ENCODE assay signal across 1 cellular context in the genomic region with DNA sequence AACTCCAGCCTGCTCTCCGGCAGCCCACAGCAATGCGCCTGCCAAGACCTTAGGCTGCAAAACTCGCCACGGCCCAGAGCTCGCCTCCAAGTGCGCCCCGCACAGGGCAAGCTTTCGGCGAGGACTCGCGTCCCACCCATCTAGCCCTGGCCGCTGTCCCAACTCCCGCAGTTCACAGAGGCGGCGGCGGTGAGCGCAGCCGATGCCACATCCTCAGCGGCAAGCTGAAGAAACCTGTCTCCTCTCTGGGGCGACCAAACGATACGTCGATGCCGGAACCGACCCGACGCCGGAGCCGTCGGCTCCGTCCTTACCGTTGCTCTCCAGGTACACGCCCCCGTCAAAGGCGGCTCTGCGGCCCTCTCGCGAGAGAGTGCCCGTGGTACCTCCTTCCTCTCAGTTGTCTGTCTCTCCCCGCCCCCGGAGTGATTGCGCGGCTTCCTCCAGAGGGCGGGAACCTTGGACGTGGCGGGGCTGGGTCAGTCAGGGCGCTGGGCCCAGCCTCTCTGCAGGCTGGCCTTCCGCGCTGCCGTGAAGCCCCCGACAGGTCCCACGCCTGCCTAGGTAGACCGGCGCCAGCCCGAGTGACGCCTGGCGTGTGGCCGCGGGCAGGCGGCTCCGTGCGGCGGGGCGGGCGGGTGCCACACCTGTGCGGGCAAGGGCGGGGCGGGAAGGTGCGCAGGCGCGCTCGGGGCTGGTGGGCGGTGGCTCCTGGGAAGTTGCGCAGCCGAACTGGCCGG.
TF ChIP-seq lines count a peak whose summit lies in the region.

No MANE protein-coding gene starts in this region.

TF ChIP-seq in HepG2, 621 proteins besides CTCF, POLR2A, EP300 and RAD21 (continued from another document and continues in another):
- TF ChIP-seq, protein P1, sequence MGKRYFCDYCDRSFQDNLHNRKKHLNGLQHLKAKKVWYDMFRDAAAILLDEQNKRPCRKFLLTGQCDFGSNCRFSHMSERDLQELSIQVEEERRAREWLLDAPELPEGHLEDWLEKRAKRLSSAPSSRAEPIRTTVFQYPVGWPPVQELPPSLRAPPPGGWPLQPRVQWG (CRISPR knock-in tag; IDR thresholded peaks at IDR 0.05; ENCODE audit: borderline replicate concordance, low read depth), result no peak
- TF ChIP-seq BORCS8-MEF2B (CRISPR knock-in tag; IDR thresholded peaks at IDR 0.05), result peak; percentile 77
- no peak for TF ChIP-seq ZNF24 (IDR thresholded peaks at IDR 0.05)
- TF ChIP-seq, protein P2, sequence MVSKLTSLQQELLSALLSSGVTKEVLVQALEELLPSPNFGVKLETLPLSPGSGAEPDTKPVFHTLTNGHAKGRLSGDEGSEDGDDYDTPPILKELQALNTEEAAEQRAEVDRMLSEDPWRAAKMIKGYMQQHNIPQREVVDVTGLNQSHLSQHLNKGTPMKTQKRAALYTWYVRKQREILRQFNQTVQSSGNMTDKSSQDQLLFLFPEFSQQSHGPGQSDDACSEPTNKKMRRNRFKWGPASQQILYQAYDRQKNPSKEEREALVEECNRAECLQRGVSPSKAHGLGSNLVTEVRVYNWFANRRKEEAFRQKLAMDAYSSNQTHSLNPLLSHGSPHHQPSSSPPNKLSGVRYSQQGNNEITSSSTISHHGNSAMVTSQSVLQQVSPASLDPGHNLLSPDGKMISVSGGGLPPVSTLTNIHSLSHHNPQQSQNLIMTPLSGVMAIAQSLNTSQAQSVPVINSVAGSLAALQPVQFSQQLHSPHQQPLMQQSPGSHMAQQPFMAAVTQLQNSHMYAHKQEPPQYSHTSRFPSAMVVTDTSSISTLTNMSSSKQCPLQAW (CRISPR knock-in tag; IDR thresholded peaks at IDR 0.05), result peak; percentile 86
- TF ChIP-seq, protein P3, sequence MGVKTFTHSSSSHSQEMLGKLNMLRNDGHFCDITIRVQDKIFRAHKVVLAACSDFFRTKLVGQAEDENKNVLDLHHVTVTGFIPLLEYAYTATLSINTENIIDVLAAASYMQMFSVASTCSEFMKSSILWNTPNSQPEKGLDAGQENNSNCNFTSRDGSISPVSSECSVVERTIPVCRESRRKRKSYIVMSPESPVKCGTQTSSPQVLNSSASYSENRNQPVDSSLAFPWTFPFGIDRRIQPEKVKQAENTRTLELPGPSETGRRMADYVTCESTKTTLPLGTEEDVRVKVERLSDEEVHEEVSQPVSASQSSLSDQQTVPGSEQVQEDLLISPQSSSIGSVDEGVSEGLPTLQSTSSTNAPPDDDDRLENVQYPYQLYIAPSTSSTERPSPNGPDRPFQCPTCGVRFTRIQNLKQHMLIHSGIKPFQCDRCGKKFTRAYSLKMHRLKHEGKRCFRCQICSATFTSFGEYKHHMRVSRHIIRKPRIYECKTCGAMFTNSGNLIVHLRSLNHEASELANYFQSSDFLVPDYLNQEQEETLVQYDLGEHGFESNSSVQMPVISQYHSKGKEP (CRISPR knock-in tag; IDR thresholded peaks at IDR 0.05), result no peak
- no peak for TF ChIP-seq TAF15 (IDR thresholded peaks at IDR 0.05; ENCODE audit: low read depth, low read length, poor library complexity, severe bottlenecking)
- TF ChIP-seq MBNL3 (CRISPR knock-in tag; conservative IDR thresholded peaks at IDR 0.05), result no peak
- no peak for TF ChIP-seq TCF7 (IDR thresholded peaks at IDR 0.05; ENCODE audit: low read depth)
- TF ChIP-seq, protein P4, sequence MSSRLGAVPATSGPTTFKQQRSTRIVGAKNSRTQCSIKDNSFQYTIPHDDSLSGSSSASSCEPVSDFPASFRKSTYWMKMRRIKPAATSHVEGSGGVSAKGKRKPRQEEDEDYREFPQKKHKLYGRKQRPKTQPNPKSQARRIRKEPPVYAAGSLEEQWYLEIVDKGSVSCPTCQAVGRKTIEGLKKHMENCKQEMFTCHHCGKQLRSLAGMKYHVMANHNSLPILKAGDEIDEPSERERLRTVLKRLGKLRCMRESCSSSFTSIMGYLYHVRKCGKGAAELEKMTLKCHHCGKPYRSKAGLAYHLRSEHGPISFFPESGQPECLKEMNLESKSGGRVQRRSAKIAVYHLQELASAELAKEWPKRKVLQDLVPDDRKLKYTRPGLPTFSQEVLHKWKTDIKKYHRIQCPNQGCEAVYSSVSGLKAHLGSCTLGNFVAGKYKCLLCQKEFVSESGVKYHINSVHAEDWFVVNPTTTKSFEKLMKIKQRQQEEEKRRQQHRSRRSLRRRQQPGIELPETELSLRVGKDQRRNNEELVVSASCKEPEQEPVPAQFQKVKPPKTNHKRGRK (CRISPR knock-in tag; IDR thresholded peaks at IDR 0.05), result no peak
- TF ChIP-seq, protein P5, sequence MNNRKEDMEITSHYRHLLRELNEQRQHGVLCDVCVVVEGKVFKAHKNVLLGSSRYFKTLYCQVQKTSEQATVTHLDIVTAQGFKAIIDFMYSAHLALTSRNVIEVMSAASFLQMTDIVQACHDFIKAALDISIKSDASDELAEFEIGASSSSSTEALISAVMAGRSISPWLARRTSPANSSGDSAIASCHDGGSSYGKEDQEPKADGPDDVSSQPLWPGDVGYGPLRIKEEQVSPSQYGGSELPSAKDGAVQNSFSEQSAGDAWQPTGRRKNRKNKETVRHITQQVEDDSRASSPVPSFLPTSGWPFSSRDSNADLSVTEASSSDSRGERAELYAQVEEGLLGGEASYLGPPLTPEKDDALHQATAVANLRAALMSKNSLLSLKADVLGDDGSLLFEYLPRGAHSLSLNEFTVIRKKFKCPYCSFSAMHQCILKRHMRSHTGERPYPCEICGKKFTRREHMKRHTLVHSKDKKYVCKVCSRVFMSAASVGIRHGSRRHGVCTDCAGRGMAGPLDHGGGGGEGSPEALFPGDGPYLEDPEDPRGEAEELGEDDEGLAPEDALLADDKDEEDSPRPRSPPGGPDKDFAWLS (CRISPR knock-in tag; IDR thresholded peaks at IDR 0.05; ENCODE audit: borderline replicate concordance), result 0 out of 2 replicates have a peak, but pooled peaks have one; percentile 45
- TF ChIP-seq NAIF1 (CRISPR knock-in tag; IDR thresholded peaks at IDR 0.05; ENCODE audit: borderline replicate concordance), result peak; percentile 97
- TF ChIP-seq, protein P6, sequence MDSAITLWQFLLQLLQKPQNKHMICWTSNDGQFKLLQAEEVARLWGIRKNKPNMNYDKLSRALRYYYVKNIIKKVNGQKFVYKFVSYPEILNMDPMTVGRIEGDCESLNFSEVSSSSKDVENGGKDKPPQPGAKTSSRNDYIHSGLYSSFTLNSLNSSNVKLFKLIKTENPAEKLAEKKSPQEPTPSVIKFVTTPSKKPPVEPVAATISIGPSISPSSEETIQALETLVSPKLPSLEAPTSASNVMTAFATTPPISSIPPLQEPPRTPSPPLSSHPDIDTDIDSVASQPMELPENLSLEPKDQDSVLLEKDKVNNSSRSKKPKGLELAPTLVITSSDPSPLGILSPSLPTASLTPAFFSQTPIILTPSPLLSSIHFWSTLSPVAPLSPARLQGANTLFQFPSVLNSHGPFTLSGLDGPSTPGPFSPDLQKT (CRISPR knock-in tag; IDR thresholded peaks at IDR 0.05; ENCODE audit: borderline replicate concordance), result no peak
- TF ChIP-seq CBFB (CRISPR knock-in tag; IDR thresholded peaks at IDR 0.05), result no peak
- TF ChIP-seq, protein P7, sequence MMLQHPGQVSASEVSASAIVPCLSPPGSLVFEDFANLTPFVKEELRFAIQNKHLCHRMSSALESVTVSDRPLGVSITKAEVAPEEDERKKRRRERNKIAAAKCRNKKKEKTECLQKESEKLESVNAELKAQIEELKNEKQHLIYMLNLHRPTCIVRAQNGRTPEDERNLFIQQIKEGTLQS (CRISPR knock-in tag; IDR thresholded peaks at IDR 0.05), result peak; percentile 10
- TF ChIP-seq MAFF (IDR thresholded peaks at IDR 0.05; ENCODE audit: low read depth, low read length), result no peak
- TF ChIP-seq ZNF496 (CRISPR knock-in tag; IDR thresholded peaks at IDR 0.05; ENCODE audit: insufficient replicate concordance), result no peak
- peak; percentile 69; the same call in 1 of the 2 replicates for TF ChIP-seq KDM5B (CRISPR knock-in tag; IDR thresholded peaks at IDR 0.05; ENCODE audit: borderline replicate concordance)
- no peak for TF ChIP-seq ZNF33A (CRISPR knock-in tag; IDR thresholded peaks at IDR 0.05; ENCODE audit: borderline replicate concordance)
- TF ChIP-seq, protein P8, sequence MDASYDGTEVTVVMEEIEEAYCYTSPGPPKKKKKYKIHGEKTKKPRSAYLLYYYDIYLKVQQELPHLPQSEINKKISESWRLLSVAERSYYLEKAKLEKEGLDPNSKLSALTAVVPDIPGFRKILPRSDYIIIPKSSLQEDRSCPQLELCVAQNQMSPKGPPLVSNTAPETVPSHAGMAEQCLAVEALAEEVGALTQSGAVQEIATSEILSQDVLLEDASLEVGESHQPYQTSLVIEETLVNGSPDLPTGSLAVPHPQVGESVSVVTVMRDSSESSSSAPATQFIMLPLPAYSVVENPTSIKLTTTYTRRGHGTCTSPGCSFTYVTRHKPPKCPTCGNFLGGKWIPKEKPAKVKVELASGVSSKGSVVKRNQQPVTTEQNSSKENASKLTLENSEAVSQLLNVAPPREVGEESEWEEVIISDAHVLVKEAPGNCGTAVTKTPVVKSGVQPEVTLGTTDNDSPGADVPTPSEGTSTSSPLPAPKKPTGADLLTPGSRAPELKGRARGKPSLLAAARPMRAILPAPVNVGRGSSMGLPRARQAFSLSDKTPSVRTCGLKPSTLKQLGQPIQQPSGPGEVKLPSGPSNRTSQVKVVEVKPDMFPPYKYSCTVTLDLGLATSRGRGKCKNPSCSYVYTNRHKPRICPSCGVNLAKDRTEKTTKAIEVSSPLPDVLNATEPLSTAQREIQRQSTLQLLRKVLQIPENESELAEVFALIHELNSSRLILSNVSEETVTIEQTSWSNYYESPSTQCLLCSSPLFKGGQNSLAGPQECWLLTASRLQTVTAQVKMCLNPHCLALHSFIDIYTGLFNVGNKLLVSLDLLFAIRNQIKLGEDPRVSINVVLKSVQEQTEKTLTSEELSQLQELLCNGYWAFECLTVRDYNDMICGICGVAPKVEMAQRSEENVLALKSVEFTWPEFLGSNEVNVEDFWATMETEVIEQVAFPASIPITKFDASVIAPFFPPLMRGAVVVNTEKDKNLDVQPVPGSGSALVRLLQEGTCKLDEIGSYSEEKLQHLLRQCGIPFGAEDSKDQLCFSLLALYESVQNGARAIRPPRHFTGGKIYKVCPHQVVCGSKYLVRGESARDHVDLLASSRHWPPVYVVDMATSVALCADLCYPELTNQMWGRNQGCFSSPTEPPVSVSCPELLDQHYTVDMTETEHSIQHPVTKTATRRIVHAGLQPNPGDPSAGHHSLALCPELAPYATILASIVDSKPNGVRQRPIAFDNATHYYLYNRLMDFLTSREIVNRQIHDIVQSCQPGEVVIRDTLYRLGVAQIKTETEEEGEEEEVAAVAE (CRISPR knock-in tag; IDR thresholded peaks at IDR 0.05; ENCODE audit: borderline replicate concordance), result peak; percentile 19; the same call in 1 of the 2 replicates
- TF ChIP-seq ZNF776 (CRISPR knock-in tag; IDR thresholded peaks at IDR 0.05), result peak; percentile 33; the same call in 1 of the 2 replicates
- no peak for TF ChIP-seq ZNF101 (CRISPR knock-in tag; IDR thresholded peaks at IDR 0.05; ENCODE audit: borderline replicate concordance, low read depth)
- no peak for TF ChIP-seq NCOA2 (CRISPR knock-in tag; IDR thresholded peaks at IDR 0.05)
- TF ChIP-seq KLF6 (CRISPR knock-in tag; IDR thresholded peaks at IDR 0.05), result 0 out of 2 replicates have a peak, but pooled peaks have one; percentile 45
- no peak for TF ChIP-seq ZNF7 (CRISPR knock-in tag; IDR thresholded peaks at IDR 0.05)
- TF ChIP-seq PCBP1 (IDR thresholded peaks at IDR 0.05; ENCODE audit: borderline replicate concordance, low read depth, low read length), result peak; percentile 77
- TF ChIP-seq, protein P9, sequence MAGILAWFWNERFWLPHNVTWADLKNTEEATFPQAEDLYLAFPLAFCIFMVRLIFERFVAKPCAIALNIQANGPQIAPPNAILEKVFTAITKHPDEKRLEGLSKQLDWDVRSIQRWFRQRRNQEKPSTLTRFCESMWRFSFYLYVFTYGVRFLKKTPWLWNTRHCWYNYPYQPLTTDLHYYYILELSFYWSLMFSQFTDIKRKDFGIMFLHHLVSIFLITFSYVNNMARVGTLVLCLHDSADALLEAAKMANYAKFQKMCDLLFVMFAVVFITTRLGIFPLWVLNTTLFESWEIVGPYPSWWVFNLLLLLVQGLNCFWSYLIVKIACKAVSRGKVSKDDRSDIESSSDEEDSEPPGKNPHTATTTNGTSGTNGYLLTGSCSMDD (CRISPR knock-in tag; IDR thresholded peaks at IDR 0.05), result no peak
- TF ChIP-seq TCF7L2 (IDR thresholded peaks at IDR 0.05; ENCODE audit: low read depth, low read length), result no peak
- TF ChIP-seq SIX1 (CRISPR knock-in tag; IDR thresholded peaks at IDR 0.05; ENCODE audit: borderline replicate concordance), result no peak
- TF ChIP-seq KDM6A (CRISPR knock-in tag; IDR thresholded peaks at IDR 0.05; ENCODE audit: low read depth), result 0 out of 2 replicates have a peak, but pooled peaks have one; percentile 6
- TF ChIP-seq XBP1 (CRISPR knock-in tag; IDR thresholded peaks at IDR 0.05), result no peak
- TF ChIP-seq NPAS2 (CRISPR knock-in tag; IDR thresholded peaks at IDR 0.05; ENCODE audit: borderline replicate concordance), result no peak
- TF ChIP-seq ZNF724P (CRISPR knock-in tag; IDR thresholded peaks at IDR 0.05; ENCODE audit: borderline replicate concordance), result 0 out of 2 replicates have a peak, but pooled peaks have one; percentile 24
- TF ChIP-seq, protein P10, sequence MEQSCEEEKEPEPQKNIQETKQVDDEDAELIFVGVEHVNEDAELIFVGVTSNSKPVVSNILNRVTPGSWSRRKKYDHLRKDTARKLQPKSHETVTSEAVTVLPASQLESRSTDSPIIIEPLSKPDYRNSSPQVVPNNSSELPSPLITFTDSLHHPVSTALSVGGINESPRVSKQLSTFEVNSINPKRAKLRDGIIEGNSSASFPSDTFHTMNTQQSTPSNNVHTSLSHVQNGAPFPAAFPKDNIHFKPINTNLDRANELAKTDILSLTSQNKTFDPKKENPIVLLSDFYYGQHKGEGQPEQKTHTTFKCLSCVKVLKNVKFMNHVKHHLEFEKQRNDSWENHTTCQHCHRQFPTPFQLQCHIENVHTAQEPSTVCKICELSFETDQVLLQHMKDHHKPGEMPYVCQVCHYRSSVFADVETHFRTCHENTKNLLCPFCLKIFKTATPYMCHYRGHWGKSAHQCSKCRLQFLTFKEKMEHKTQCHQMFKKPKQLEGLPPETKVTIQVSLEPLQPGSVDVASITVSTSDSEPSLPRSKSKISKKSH (CRISPR knock-in tag; IDR thresholded peaks at IDR 0.05; ENCODE audit: borderline replicate concordance), result peak; percentile 74; the same call in 1 of the 2 replicates
- no peak; the same call in 1 of the 2 replicates for TF ChIP-seq RFXANK (CRISPR knock-in tag; IDR thresholded peaks at IDR 0.05)
- peak; percentile 30; the same call in 1 of the 2 replicates for TF ChIP-seq TSC22D2 (CRISPR knock-in tag; IDR thresholded peaks at IDR 0.05; ENCODE audit: borderline replicate concordance)
- TF ChIP-seq ZNF326 (CRISPR knock-in tag; IDR thresholded peaks at IDR 0.05; ENCODE audit: borderline replicate concordance), result no peak
- TF ChIP-seq, protein P11, sequence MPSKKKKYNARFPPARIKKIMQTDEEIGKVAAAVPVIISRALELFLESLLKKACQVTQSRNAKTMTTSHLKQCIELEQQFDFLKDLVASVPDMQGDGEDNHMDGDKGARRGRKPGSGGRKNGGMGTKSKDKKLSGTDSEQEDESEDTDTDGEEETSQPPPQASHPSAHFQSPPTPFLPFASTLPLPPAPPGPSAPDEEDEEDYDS (CRISPR knock-in tag; IDR thresholded peaks at IDR 0.05), result no peak
- TF ChIP-seq ISL2 (CRISPR knock-in tag; IDR thresholded peaks at IDR 0.05), result no peak; the same call in none of the 2 replicates
- no peak for TF ChIP-seq JUNB (CRISPR knock-in tag; IDR thresholded peaks at IDR 0.05; ENCODE audit: borderline replicate concordance)
